In the genomic region with DNA sequence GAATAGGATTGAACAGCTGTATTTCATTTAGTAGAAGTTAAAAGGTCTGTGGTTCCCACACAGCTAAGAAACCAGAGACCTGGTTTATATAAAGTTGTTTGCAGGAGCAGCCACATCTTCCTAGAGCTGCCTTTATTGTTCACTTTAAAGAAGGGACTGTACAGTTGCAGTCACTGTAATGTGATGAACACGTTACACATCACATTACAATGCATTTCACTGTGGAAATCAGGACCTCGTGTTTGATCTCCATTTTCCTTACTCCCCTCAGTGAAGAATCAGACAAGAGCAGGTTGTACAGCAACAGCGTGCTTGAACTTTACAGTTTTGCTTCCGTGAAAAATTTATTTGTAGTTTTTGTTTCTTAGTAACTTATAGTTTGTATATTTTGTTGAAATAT, we compare ENCODE assay signal across 1 cellular context.
TF ChIP-seq lines count a peak whose summit lies in the region.

No MANE protein-coding gene starts in this region.

TF ChIP-seq in SK-N-SH, 30 proteins besides CTCF, POLR2A, EP300 and RAD21 (continued from another document):
- TF ChIP-seq, protein P1, sequence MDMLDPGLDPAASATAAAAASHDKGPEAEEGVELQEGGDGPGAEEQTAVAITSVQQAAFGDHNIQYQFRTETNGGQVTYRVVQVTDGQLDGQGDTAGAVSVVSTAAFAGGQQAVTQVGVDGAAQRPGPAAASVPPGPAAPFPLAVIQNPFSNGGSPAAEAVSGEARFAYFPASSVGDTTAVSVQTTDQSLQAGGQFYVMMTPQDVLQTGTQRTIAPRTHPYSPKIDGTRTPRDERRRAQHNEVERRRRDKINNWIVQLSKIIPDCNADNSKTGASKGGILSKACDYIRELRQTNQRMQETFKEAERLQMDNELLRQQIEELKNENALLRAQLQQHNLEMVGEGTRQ (IDR thresholded peaks at IDR 0.05; ENCODE audit: borderline replicate concordance, low read depth, low read length), result no peak
- TF ChIP-seq SIN3A (IDR thresholded peaks at IDR 0.05; ENCODE audit: borderline replicate concordance, low read depth, low read length), result no peak
